In genomic region chr3:178417736-178418135, GRCh38 we compare ENCODE assay signal across 26 cellular contexts.
DNase-seq lines count a peak whose midpoint lies in the region; ATAC-seq, FAIRE-seq and TF ChIP-seq lines count a peak whose summit lies in the region.
"Had no signal": no experiment of that assay in that cellular context is flagged by ENCODE, and none has a peak within 500 bp of the region (broad histone marks: within the 10 kb centered on the region; RNA-seq: fewer than 3 reads in every experiment).

No MANE protein-coding gene starts in this region.

- CTCF ChIA-PET in mammary epithelial cell (lab: Charles Lee; ENCODE audit: low non-redundant PET): no interaction called here
- CTCF ChIA-PET in GM12878 (lab: Yijun Ruan, JAX): no interaction called here

- SMC1A ChIA-PET in GM12878 (lab: Charles Lee; ENCODE audit: uncharacterized antibody, unreplicated experiment): interaction anchor here (0.6 kb wide), 1 partner anchor 23 kb away, joined by 3 read pairs; no protein-coding TSS in a partner anchor

- no peaks in the 10 kb centered on the region for H3K9me3 Mint-ChIP-seq in stimulated activated effector memory CD8-positive, alpha-beta T cell treated with anti-CD3 and anti-CD28 coated beads, Interleukin-12 subunit alpha, Interleukin-12 subunit beta, amount 100 ng/mL, for 72 hours
- H3K9me3 Mint-ChIP-seq: CD14-positive monocyte; CD4-positive, alpha-beta T cell; CD8-positive, alpha-beta memory T cell; GM23338; H9 had no signal

- TF ChIP-seq CTCF in mammary epithelial cell (conservative IDR thresholded peaks at IDR 0.05 in 1 of 2, IDR thresholded peaks at IDR 0.05 in 1 of 2; ENCODE audit: extremely low read depth in 1 of 2, insufficient read depth in 1 of 2, low read depth in 1 of 2, low read length in 2 of 2): no peak
- TF ChIP-seq CTCF in breast epithelium (IDR thresholded peaks at IDR 0.05): no peak
- no peak for TF ChIP-seq CTCF in GM12878 (IDR thresholded peaks at IDR 0.05 in 2 of 3, conservative IDR thresholded peaks at IDR 0.05 in 1 of 3; ENCODE audit: control insufficient read depth in 2 of 3, extremely low read depth in 1 of 3, insufficient read depth in 1 of 3, low read depth in 3 of 3, low read length in 3 of 3)
- TF ChIP-seq CTCF in fibroblast of mammary gland (conservative IDR thresholded peaks at IDR 0.05; ENCODE audit: control insufficient read depth, insufficient read depth, low read depth, low read length): no peak

- no peaks in the 10 kb centered on the region for H3K36me3 Mint-ChIP-seq in stimulated activated effector memory CD8-positive, alpha-beta T cell treated with anti-CD3 and anti-CD28 coated beads, Interleukin-12 subunit alpha, Interleukin-12 subunit beta, amount 100 ng/mL, for 72 hours
- H3K36me3 Mint-ChIP-seq in T-helper 17 cell (ENCODE audit: low read depth): no peaks in the 10 kb centered on the region
- H3K36me3 Mint-ChIP-seq: CD14-positive monocyte; CD8-positive, alpha-beta memory T cell had no signal

- H3K27ac ChIP-seq in mammary epithelial cell (ENCODE audit: insufficient read depth, low read depth, low read length) (no peak overlapping the region), breast epithelium (no peak overlapping the region), GM12878 (ENCODE audit: control insufficient read depth, insufficient read depth) (no peak overlapping the region)
- H3K27ac ChIP-seq: 22Rv1; BLaER1 treated with 17β-estradiol and CSF1 and Interleukin-3, amounts not matched to agents 10 nM and 100 nM had no signal

- no peaks in the 10 kb centered on the region for H3K36me3 ChIP-seq in mammary epithelial cell (ENCODE audit: insufficient read depth, low read length)
- no peaks in the 10 kb centered on the region for H3K36me3 ChIP-seq in breast epithelium
- no peaks in the 10 kb centered on the region for H3K36me3 ChIP-seq in GM12878 (ENCODE audit: control insufficient read depth in 2 of 2, insufficient read depth in 2 of 2, low read length in 1 of 2)
- H3K36me3 ChIP-seq: BE2C; BLaER1 treated with 17β-estradiol and CSF1 and Interleukin-3, amounts not matched to agents 10 nM and 100 nM had no signal

- TF ChIP-seq RAD21 in GM12878 (IDR thresholded peaks at IDR 0.05; ENCODE audit: insufficient read depth, low read depth, low read length): no peak

- H3K9ac ChIP-seq in mammary epithelial cell (ENCODE audit: insufficient read depth, low read length) (no peak overlapping the region), GM12878 (ENCODE audit: control insufficient read depth, insufficient read depth, low read length) (no peak overlapping the region)
- H3K9ac ChIP-seq: BLaER1 treated with 17β-estradiol and CSF1 and Interleukin-3, amounts not matched to agents 10 nM and 100 nM had no signal

- no peak overlapping the region for H3K4me3 ChIP-seq in mammary epithelial cell (replicated peaks in 1 of 3; ENCODE audit: insufficient read depth in 1 of 3, low read depth in 2 of 3, low read length in 3 of 3)
- no peak overlapping the region for H3K4me3 ChIP-seq in breast epithelium
- H3K4me3 ChIP-seq in GM12878: no peak overlapping the region
- H3K4me3 ChIP-seq in fibroblast of mammary gland (ENCODE audit: control insufficient read depth, low read depth, low read length): no peak overlapping the region
- H3K4me3 ChIP-seq: BLaER1 treated with 17β-estradiol and CSF1 and Interleukin-3, amounts not matched to agents 10 nM and 100 nM; GM23338 had no signal

- in situ Hi-C loops in mammary epithelial cell (cut with MboI; ENCODE audit: low sequenced_read_pairs in 2 of 2): no loop called here
- in situ Hi-C loops in GM12878 (cut with MboI): no loop called here

- WGBS in mammary epithelial cell (ENCODE audit: low coverage, missing lambda C conversion rate): 87% methylated on average over 4 of the region's 4 CpGs
- 79% methylated on average over 4 of the region's 4 CpGs for WGBS in GM12878 (ENCODE audit: insufficient coverage, insufficient replicate concordance, low lambda C conversion rate, missing lambda C conversion rate)

- H3K79me2 ChIP-seq in mammary epithelial cell (ENCODE audit: insufficient read depth, low read length): no peaks in the 10 kb centered on the region
- no peaks in the 10 kb centered on the region for H3K79me2 ChIP-seq in GM12878 (ENCODE audit: control insufficient read depth, insufficient read depth, low read length)

- H3K9me3 ChIP-seq in mammary epithelial cell (replicated peaks; ENCODE audit: insufficient read depth, low read length): no peaks in the 10 kb centered on the region
- no peaks in the 10 kb centered on the region for H3K9me3 ChIP-seq in breast epithelium
- no peaks in the 10 kb centered on the region for H3K9me3 ChIP-seq in GM12878 (replicated peaks; ENCODE audit: control insufficient read depth, insufficient read depth, low read length)
- H3K9me3 ChIP-seq in T-helper 17 cell (ENCODE audit: control insufficient read depth, low read length, poor library complexity, severe bottlenecking): no peaks in the 10 kb centered on the region
- H3K9me3 ChIP-seq: BE2C; BLaER1 treated with 17β-estradiol and CSF1 and Interleukin-3, amounts not matched to agents 10 nM and 100 nM had no signal

- H3K27ac Mint-ChIP-seq in stimulated activated effector memory CD8-positive, alpha-beta T cell treated with anti-CD3 and anti-CD28 coated beads, Interleukin-12 subunit alpha, Interleukin-12 subunit beta, amount 100 ng/mL, for 72 hours: no peak overlapping the region
- H3K27ac Mint-ChIP-seq in T-helper 17 cell: no peak overlapping the region
- H3K27ac Mint-ChIP-seq: CD14-positive monocyte; CD4-positive, alpha-beta T cell; CD8-positive, alpha-beta memory T cell; GM23338; H9 had no signal

- POLR2A ChIA-PET in GM12878 (lab: Charles Lee): no interaction called here

- ATAC-seq in GM12878 (no peak), T-helper 17 cell (no peak)
- ATAC-seq in stimulated activated effector memory CD8-positive, alpha-beta T cell treated with anti-CD3 and anti-CD28 coated beads, Interleukin-12 subunit alpha, Interleukin-12 subunit beta, amount 100 ng/mL, for 72 hours: no peak
- ATAC-seq: GM23338, HCT116 had no signal

- H4K20me1 ChIP-seq in mammary epithelial cell (ENCODE audit: insufficient read depth, low read length) (no peaks in the 10 kb centered on the region), GM12878 (ENCODE audit: control insufficient read depth, insufficient read depth) (no peaks in the 10 kb centered on the region)
- H4K20me1 ChIP-seq: BLaER1 treated with 17β-estradiol and CSF1 and Interleukin-3, amounts not matched to agents 10 nM and 100 nM had no signal

- no peak for FAIRE-seq in GM12878 (lab: Jason Lieb, UNC)
- FAIRE-seq: A204.1, D721Med, GM12891, GM18507 had no signal

- intact Hi-C loops in mammary epithelial cell (cut with micrococcal nuclease) (no loop called here), breast epithelium (cut with DNase I; ENCODE audit: low total_unique reads) (no loop called here), GM12878 (cut with micrococcal nuclease; ENCODE audit: unreplicated experiment) (no loop called here)

- peaks cover 5% of the 10 kb centered on the region for H3K27me3 Mint-ChIP-seq in T-helper 17 cell
- H3K27me3 Mint-ChIP-seq: CD4-positive, alpha-beta T cell had no signal

- RAD21 ChIA-PET in GM12878 (lab: Charles Lee; ENCODE audit: unreplicated experiment): no interaction called here

- H3K4me1 ChIP-seq in mammary epithelial cell (ENCODE audit: insufficient read depth, low read length) (no peaks in the 10 kb centered on the region), breast epithelium (no peaks in the 10 kb centered on the region), GM12878 (ENCODE audit: control insufficient read depth, insufficient read depth, low read length) (no peaks in the 10 kb centered on the region)
- H3K4me1 ChIP-seq: BE2C; BLaER1 treated with 17β-estradiol and CSF1 and Interleukin-3, amounts not matched to agents 10 nM and 100 nM had no signal

- DNase-seq in mammary epithelial cell (peak; percentile 51), breast epithelium (ENCODE audit: low spot score in 2 of 2) (no peak), GM12878 (ENCODE audit: low read depth, low spot score) (no peak), fibroblast of mammary gland (ENCODE audit: low read depth) (peak; percentile 18), NCI-H146 (lab: John Stamatoyannopoulos, UW) (no peak), T-helper 17 cell (no peak)
- DNase-seq in stimulated activated effector memory CD8-positive, alpha-beta T cell treated with anti-CD3 and anti-CD28 coated beads, Interleukin-12 subunit alpha, Interleukin-12 subunit beta, amount 100 ng/mL, for 72 hours (ENCODE audit: low spot score in 2 of 2): no peak
- DNase-seq: ACHN; AML-193; BE2C; CD4-positive, alpha-beta T cell; CD8-positive, alpha-beta memory T cell; DMS 273 treated with DMSO at 0.1 percent for 48 hours; DMS79; EL; GDM1; H9 had no signal

- no peak overlapping the region for H3K4me3 Mint-ChIP-seq in stimulated activated effector memory CD8-positive, alpha-beta T cell treated with anti-CD3 and anti-CD28 coated beads, Interleukin-12 subunit alpha, Interleukin-12 subunit beta, amount 100 ng/mL, for 72 hours
- no peak overlapping the region for H3K4me3 Mint-ChIP-seq in T-helper 17 cell
- H3K4me3 Mint-ChIP-seq: CD14-positive monocyte; CD4-positive, alpha-beta T cell; CD8-positive, alpha-beta memory T cell; GM23338; H9 had no signal

- no peaks in the 10 kb centered on the region for H3K4me1 Mint-ChIP-seq in stimulated activated effector memory CD8-positive, alpha-beta T cell treated with anti-CD3 and anti-CD28 coated beads, Interleukin-12 subunit alpha, Interleukin-12 subunit beta, amount 100 ng/mL, for 72 hours
- peaks cover 5% of the 10 kb centered on the region for H3K4me1 Mint-ChIP-seq in T-helper 17 cell
- H3K4me1 Mint-ChIP-seq: CD14-positive monocyte; CD8-positive, alpha-beta memory T cell; GM23338 had no signal

- dilution Hi-C loops in mammary epithelial cell (cut with HindIII; ENCODE audit: low sequenced_read_pairs): no loop called here

- BruUV-seq in mammary epithelial cell (replicated peaks; lab: Mats Ljungman, UMichigan) (no TSS peak), GM12878 (replicated peaks; lab: Mats Ljungman, UMichigan) (no TSS peak)

- TF ChIP-seq EP300 in GM12878 (IDR thresholded peaks at IDR 0.05; ENCODE audit: borderline replicate concordance in 1 of 2, control insufficient read depth in 1 of 2, low read depth in 2 of 2, low read length in 2 of 2): no peak

- H3K27me3 ChIP-seq in mammary epithelial cell (ENCODE audit: insufficient read depth, low read length): no peaks in the 10 kb centered on the region
- H3K27me3 ChIP-seq in breast epithelium: no peaks in the 10 kb centered on the region
- H3K27me3 ChIP-seq in GM12878 (replicated peaks in 1 of 2; ENCODE audit: control insufficient read depth in 2 of 2, insufficient read depth in 2 of 2, low read length in 1 of 2): no peaks in the 10 kb centered on the region
- H3K27me3 ChIP-seq: BE2C; BLaER1 treated with 17β-estradiol and CSF1 and Interleukin-3, amounts not matched to agents 10 nM and 100 nM had no signal

- H3K4me2 ChIP-seq in mammary epithelial cell (ENCODE audit: insufficient read depth, low read depth, low read length): no peak overlapping the region
- no peak overlapping the region for H3K4me2 ChIP-seq in GM12878 (ENCODE audit: control insufficient read depth, insufficient read depth)
- H3K4me2 ChIP-seq: BLaER1 treated with 17β-estradiol and CSF1 and Interleukin-3, amounts not matched to agents 10 nM and 100 nM; GM23338 had no signal

- no peak for TF ChIP-seq POLR2A in breast epithelium (IDR thresholded peaks at IDR 0.05)
- TF ChIP-seq POLR2A in GM12878 (IDR thresholded peaks at IDR 0.05; ENCODE audit: low read depth, low read length): no peak

- H2AFZ ChIP-seq in mammary epithelial cell (ENCODE audit: low read depth, low read length) (no peak overlapping the region), GM12878 (ENCODE audit: control insufficient read depth, low read depth, low read length) (peak overlapping the region; percentile 0; the same call in 1 of the 2 replicates)
- H2AFZ ChIP-seq: GM23338 had no signal

Comparison
In these comparisons a context has a peak if more than half of its experiments do, and no peak if none do; other contexts are left out.
1. DNase-seq: peak in mammary epithelial cell (single experiment) and fibroblast of mammary gland (single experiment); none in breast epithelium (0 of 2), GM12878 (single experiment), NCI-H146 (single experiment), stimulated activated effector memory CD8-positive, alpha-beta T cell treated with anti-CD3 and anti-CD28 coated beads, Interleukin-12 subunit alpha, Interleukin-12 subunit beta, amount 100 ng/mL, for 72 hours (0 of 2) and T-helper 17 cell (0 of 3).